17 cellular contexts compared by ENCODE assay signal in genomic region chr1:2933431-2934172, GRCh38.
DNase-seq lines count a peak whose midpoint lies in the region; ATAC-seq, FAIRE-seq and TF ChIP-seq lines count a peak whose summit lies in the region.
"Had no signal": no experiment of that assay in that cellular context is flagged by ENCODE, and none has a peak within 500 bp of the region (broad histone marks: within the 10 kb centered on the region; RNA-seq: fewer than 3 reads in every experiment).

No MANE protein-coding gene starts in this region.

- H2BK12ac ChIP-seq in neuronal stem cell (ENCODE audit: low read length), result no peak overlapping the region

- H4K91ac ChIP-seq in neuronal stem cell (ENCODE audit: low read depth, low read length, poor library complexity), result no peak overlapping the region

- no peak overlapping the region for H3K27ac ChIP-seq in neuronal stem cell (replicated peaks; ENCODE audit: low read length)
- H3K27ac ChIP-seq: BLaER1 treated with 17β-estradiol and CSF1 and Interleukin-3, amounts not matched to agents 10 nM and 100 nM; GM23248; HL-60 had no signal

- H2AK5ac ChIP-seq in neuronal stem cell (ENCODE audit: low read depth, low read length), result peak overlapping the region; percentile 35

- ATAC-seq in Right ventricle myocardium superior (ENCODE audit: poor library complexity), result no peak
- no peak for ATAC-seq in left ventricle myocardium superior
- no peak for ATAC-seq in HG02885 (IDR thresholded peaks at IDR 0.05; ENCODE audit: poor library complexity, unreplicated experiment)
- ATAC-seq: HCT116 had no signal

- H3K4me3 ChIP-seq in neuronal stem cell (ENCODE audit: low read length in 2 of 2), result no peak overlapping the region
- H3K4me3 ChIP-seq: BLaER1 treated with 17β-estradiol and CSF1 and Interleukin-3, amounts not matched to agents 10 nM and 100 nM; GM23248 had no signal

- H2BK120ac ChIP-seq in neuronal stem cell (ENCODE audit: low read depth, low read length), result no peak overlapping the region

- H3K23ac ChIP-seq in neuronal stem cell (ENCODE audit: low read depth, low read length, poor library complexity), result no peak overlapping the region

- peaks cover 0 to 2% of the 10 kb centered on the region in 2 donors for H3K4me1 ChIP-seq in neuronal stem cell (ENCODE audit: control insufficient read depth in 2 of 2, insufficient read depth in 1 of 2, low read depth in 1 of 2, low read length in 2 of 2)

- H3K79me1 ChIP-seq in neuronal stem cell (ENCODE audit: low read depth, low read length), result peaks cover 2% of the 10 kb centered on the region

- no CpG with 5 or more reads among the region's 30 CpGs for WGBS in neuronal stem cell (ENCODE audit: extremely low coverage in 2 of 2, insufficient read length in 2 of 2, insufficient replicate concordance in 1 of 2), 2 donors

- intact Hi-C loops in Right ventricle myocardium superior (cut with DNase I) (no loop called here), left ventricle myocardium superior (cut with micrococcal nuclease) (no loop called here)

- no peak overlapping the region for H3K4me2 ChIP-seq in neuronal stem cell (ENCODE audit: insufficient read depth, low read length, poor library complexity, severe bottlenecking)
- H3K4me2 ChIP-seq: BLaER1 treated with 17β-estradiol and CSF1 and Interleukin-3, amounts not matched to agents 10 nM and 100 nM had no signal

- peaks cover 0 to 3% of the 10 kb centered on the region in 2 donors for H3K36me3 ChIP-seq in neuronal stem cell (replicated peaks in 1 of 2; ENCODE audit: control insufficient read depth in 2 of 2, insufficient read depth in 2 of 2, low read length in 2 of 2)
- H3K36me3 ChIP-seq: BLaER1 treated with 17β-estradiol and CSF1 and Interleukin-3, amounts not matched to agents 10 nM and 100 nM had no signal

- H3K9me3 ChIP-seq in neuronal stem cell (replicated peaks in 1 of 2; ENCODE audit: control insufficient read depth in 2 of 2, insufficient read depth in 1 of 2, low read depth in 1 of 2, low read length in 2 of 2), result peaks cover 0 to 9% of the 10 kb centered on the region in 2 donors
- H3K9me3 ChIP-seq: BLaER1 treated with 17β-estradiol and CSF1 and Interleukin-3, amounts not matched to agents 10 nM and 100 nM had no signal

- H3K27me3 ChIP-seq in neuronal stem cell (ENCODE audit: control insufficient read depth in 3 of 3, insufficient read depth in 3 of 3, low read depth in 1 of 3, low read length in 3 of 3), result peaks cover 0 to 67% (median 0%) of the 10 kb centered on the region in 3 experiments

- no peak overlapping the region for H3K4ac ChIP-seq in neuronal stem cell (ENCODE audit: low read length)

- H3K9ac ChIP-seq in neuronal stem cell (ENCODE audit: low read depth, low read length, poor library complexity), result no peak overlapping the region
- H3K9ac ChIP-seq: BLaER1 treated with 17β-estradiol and CSF1 and Interleukin-3, amounts not matched to agents 10 nM and 100 nM; GM23248 had no signal

- no peak overlapping the region for H2BK15ac ChIP-seq in neuronal stem cell (ENCODE audit: low read length)

- no peak overlapping the region for H2BK5ac ChIP-seq in neuronal stem cell (ENCODE audit: low read length)

- no peak for TF ChIP-seq POLR2A in GM12892 (IDR thresholded peaks at IDR 0.05; ENCODE audit: low read depth, low read length)

- no peak for FAIRE-seq in GM12892 (lab: Jason Lieb, UNC)
- FAIRE-seq: GM18507, H54 had no signal

- no peak overlapping the region for H3K14ac ChIP-seq in neuronal stem cell (ENCODE audit: low read length)

- H3K18ac ChIP-seq in neuronal stem cell (ENCODE audit: low read length), result no peak overlapping the region

- H2AFZ ChIP-seq in neuronal stem cell (ENCODE audit: low read length), result no peak overlapping the region
- H2AFZ ChIP-seq: GM23248 had no signal

- peak; percentile 17 for DNase-seq in Right ventricle myocardium superior
- no peak for DNase-seq in left ventricle myocardium superior
- DNase-seq in left kidney (ENCODE audit: low read depth, low spot score), result peak; percentile 93
- DNase-seq in neuronal stem cell (ENCODE audit: low spot score), result no peak
- DNase-seq in GM12892 (ENCODE audit: insufficient read length), result no peak
- DNase-seq in NCI-H345 treated with DMSO at 0.1 percent for 48 hours (lab: John Stamatoyannopoulos, UW; ENCODE audit: unreplicated experiment), result no peak
- DNase-seq: 8988T; Calu3; CD4-positive, alpha-beta T cell; DMS 273 treated with DMSO at 0.1 percent for 48 hours; GM23248 had no signal

- H4K8ac ChIP-seq in neuronal stem cell (ENCODE audit: low read depth, low read length), result no peak overlapping the region

Comparison
In these comparisons a context has a peak if more than half of its experiments do, and no peak if none do; other contexts are left out.
1. DNase-seq: peak in Right ventricle myocardium superior (single experiment) and left kidney (single experiment); none in left ventricle myocardium superior (single experiment), neuronal stem cell (single experiment), GM12892 (single experiment) and NCI-H345 treated with DMSO at 0.1 percent for 48 hours (single experiment).